In the genomic region with DNA sequence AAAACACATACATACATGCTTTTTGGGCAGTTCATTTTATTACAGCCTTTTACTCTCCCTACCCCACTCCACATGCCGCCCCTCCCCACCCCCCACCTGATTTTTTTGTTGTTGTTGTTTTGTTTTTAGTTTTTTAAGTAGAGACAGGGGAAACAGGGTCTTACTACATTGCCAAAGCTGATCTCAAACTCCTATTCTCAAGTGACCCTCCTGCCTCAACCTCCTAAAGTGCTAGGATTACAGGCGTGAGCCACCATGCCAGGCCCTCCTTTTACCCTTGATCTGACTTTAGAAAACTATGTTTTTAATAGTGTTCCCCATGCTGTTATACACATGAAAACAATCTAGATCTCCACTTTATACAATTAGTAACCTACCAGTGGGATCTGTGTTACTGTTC, we compare ENCODE assay signal across 32 cellular contexts. TPM values are rescaled to one million over a fixed set of nuclear protein-coding genes. Genes with fewer than 3 reads are reported as not detected.
"Had no signal": no experiment of that assay in that cellular context is flagged by ENCODE, and none has a peak within 500 bp of the region (broad histone marks: within the 10 kb centered on the region; RNA-seq: fewer than 3 reads in every experiment).

No MANE protein-coding gene starts in this region.

- H3K9ac ChIP-seq: KMS-11 had no signal

- H3K4me1 Mint-ChIP-seq: activated naive CD8-positive, alpha-beta T cell treated with anti-CD3 and anti-CD28 coated beads, Interleukin-2, amount 10 ng/mL, durations not matched to agents 7 days and 5 days had no signal

- H3K4me2 ChIP-seq: KMS-11 had no signal

- H3K27ac ChIP-seq: breast epithelium, KMS-11, Peyer's patch, RWPE1, SJSA1 had no signal

- H3K9me3 ChIP-seq: breast epithelium, MG63, Peyer's patch, SJSA1 had no signal

- H3K9me3 Mint-ChIP-seq: activated CD8-positive, alpha-beta T cell treated with anti-CD3 and anti-CD28 coated beads for 36 hours; activated naive CD8-positive, alpha-beta T cell treated with anti-CD3 and anti-CD28 coated beads, Interleukin-2, amount 10 ng/mL, durations not matched to agents 7 days and 5 days; activated T-helper 1 cell treated with anti-CD3 and anti-CD28 coated beads, Interleukin-12 subunit alpha, Interleukin-12 subunit beta, Interleukin-2, Interleukin-4 antibody, amounts not matched to agents 30 ng/mL and 10 ng/mL and 1 ng/mL, durations not matched to agents 14 hours and 24 hours and 36 hours; T-helper 1 cell treated with Interleukin-12 subunit alpha and Interleukin-12 subunit beta and Interleukin-4 antibody, amounts not matched to agents 30 μg/mL and 1 μg/mL, for 36 hours; WTC11 had no signal

- H3K27me3 Mint-ChIP-seq: activated CD8-positive, alpha-beta T cell treated with anti-CD3 and anti-CD28 coated beads for 36 hours; activated naive CD8-positive, alpha-beta T cell treated with anti-CD3 and anti-CD28 coated beads, Interleukin-2, amount 10 ng/mL, durations not matched to agents 7 days and 5 days had no signal

- H3K4me1 ChIP-seq: breast epithelium, Peyer's patch, SJSA1 had no signal

- ATAC-seq: activated CD8-positive, alpha-beta T cell treated with anti-CD3 and anti-CD28 coated beads for 36 hours; SK-N-SH treated with all-trans-retinoic acid at 6 μM for 48 hours; WTC11 had no signal

- H3K27me3 ChIP-seq: breast epithelium, MG63, Peyer's patch, SJSA1 had no signal

- DNase-seq: activated CD4-positive, alpha-beta T cell treated with anti-CD3 and anti-CD28 coated beads, Interleukin-2, amount 50 U/mL, for 1 hour; activated CD4-positive, CD25-positive, alpha-beta regulatory T cell treated with anti-CD3 and anti-CD28 coated beads, Interleukin-2, amount 50 U/mL, for 72 hours; activated CD8-positive, alpha-beta memory T cell treated with anti-CD3 and anti-CD28 coated beads, Interleukin-2, amount 50 U/mL, for 4 hours; activated CD8-positive, alpha-beta T cell treated with anti-CD3 and anti-CD28 coated beads for 36 hours; activated effector memory CD4-positive, alpha-beta T cell treated with Interleukin-2 at 50 U/mL for 16 hours; activated naive CD4-positive, alpha-beta T cell; activated naive CD8-positive, alpha-beta T cell treated with anti-CD3 and anti-CD28 coated beads, Interleukin-2, amount 10 ng/mL, durations not matched to agents 7 days and 5 days; aorta; caudate nucleus; MG63; MV-4-11; NCI-H1092 treated with DMSO at 0.1 percent for 48 hours; NCI-H1417 treated with DMSO at 0.1 percent for 48 hours; NCI-H1694; NCI-H2029; NCI-H345; NCI-H510A; NCI-H526 treated with DMSO at 0.1 percent for 48 hours; NCI-H82; OCI-M1; Peyer's patch; SHP77; SW 1271; T-helper 9 cell had no signal

- H3K27ac Mint-ChIP-seq: activated T-helper 1 cell treated with anti-CD3 and anti-CD28 coated beads, Interleukin-12 subunit alpha, Interleukin-12 subunit beta, Interleukin-2, Interleukin-4 antibody, amounts not matched to agents 30 ng/mL and 10 ng/mL and 1 ng/mL, durations not matched to agents 14 hours and 24 hours and 36 hours; T-helper 1 cell treated with Interleukin-12 subunit alpha and Interleukin-12 subunit beta and Interleukin-4 antibody, amounts not matched to agents 30 μg/mL and 1 μg/mL, for 36 hours; WTC11 had no signal

- H3K4me3 Mint-ChIP-seq: activated CD8-positive, alpha-beta T cell treated with anti-CD3 and anti-CD28 coated beads for 36 hours; activated naive CD8-positive, alpha-beta T cell treated with anti-CD3 and anti-CD28 coated beads, Interleukin-2, amount 10 ng/mL, durations not matched to agents 7 days and 5 days; activated T-helper 1 cell treated with anti-CD3 and anti-CD28 coated beads, Interleukin-12 subunit alpha, Interleukin-12 subunit beta, Interleukin-2, Interleukin-4 antibody, amounts not matched to agents 30 ng/mL and 10 ng/mL and 1 ng/mL, durations not matched to agents 14 hours and 24 hours and 36 hours; T-helper 1 cell treated with Interleukin-12 subunit alpha and Interleukin-12 subunit beta and Interleukin-4 antibody, amounts not matched to agents 30 μg/mL and 1 μg/mL, for 36 hours; WTC11 had no signal

- H3K4me3 ChIP-seq: breast epithelium, MG63, Peyer's patch, SJSA1 had no signal

RNA-seq across cellular contexts. Expression of gene DNAH12, which starts 26.7 kb away (rescaled TPM):
- total RNA-seq: activated T-helper 1 cell treated with anti-CD3 and anti-CD28 coated beads, Interleukin-12 subunit alpha, Interleukin-12 subunit beta, Interleukin-2, Interleukin-4 antibody, amounts not matched to agents 30 ng/mL and 10 ng/mL and 1 ng/mL, durations not matched to agents 14 hours and 24 hours and 36 hours; SJSA1; WTC11 had no signal
- polyA plus RNA-seq: aorta had no signal
